1 cellular context compared by ENCODE assay signal in the genomic region with DNA sequence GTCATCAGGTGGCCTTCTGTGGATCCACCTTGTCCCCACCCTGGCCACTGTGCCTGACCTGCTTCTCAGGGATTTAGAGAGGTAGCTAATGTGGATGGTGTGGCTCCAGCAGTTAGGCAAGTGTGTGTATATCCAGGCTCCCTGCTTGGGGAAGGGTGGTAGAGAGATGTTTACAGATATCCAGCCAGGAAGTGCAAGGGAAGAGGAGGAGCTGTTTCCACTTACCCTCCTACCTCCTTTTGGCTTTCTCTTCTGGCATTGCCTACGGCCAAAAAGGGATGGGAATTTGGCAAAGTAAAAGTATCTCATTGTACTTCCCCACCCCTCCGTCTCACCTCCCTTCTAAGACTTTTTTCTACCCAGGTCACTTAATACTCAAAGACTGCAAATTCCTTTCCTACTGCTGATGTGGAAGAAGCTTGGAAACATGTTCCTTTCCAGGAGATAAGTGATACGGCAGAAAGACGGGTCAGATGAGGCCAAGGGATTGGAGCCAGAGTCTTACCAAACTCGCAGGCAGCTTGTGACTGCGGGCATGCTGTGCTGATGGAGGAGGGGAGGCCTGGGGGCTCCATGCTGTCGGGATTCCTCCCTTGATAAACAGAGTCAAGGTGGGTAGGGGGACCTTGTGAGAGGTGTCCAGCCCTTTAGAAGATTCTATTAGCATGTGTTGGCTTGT.
TF ChIP-seq lines count a peak whose summit lies in the region.

No MANE protein-coding gene starts in this region.

TF ChIP-seq in GM23338, 12 proteins besides CTCF, POLR2A, EP300 and RAD21 (continued from another document):
- TF ChIP-seq ZNF462 (CRISPR knock-in tag; IDR thresholded peaks at IDR 0.05): no peak
- no peak for TF ChIP-seq REST (IDR thresholded peaks at IDR 0.05; ENCODE audit: unreplicated experiment)
- no peak for TF ChIP-seq EZH2 (IDR thresholded peaks at IDR 0.05; ENCODE audit: low read depth, unreplicated experiment)
- TF ChIP-seq STAT1 (IDR thresholded peaks at IDR 0.05; ENCODE audit: unreplicated experiment): no peak
- no peak for TF ChIP-seq CREB1 (CRISPR knock-in tag; IDR thresholded peaks at IDR 0.05; ENCODE audit: low read depth)
- TF ChIP-seq NANOG (IDR thresholded peaks at IDR 0.05; ENCODE audit: borderline replicate concordance): no peak
